Comparison of ENCODE assay signal across 22 cellular contexts in the genomic region with DNA sequence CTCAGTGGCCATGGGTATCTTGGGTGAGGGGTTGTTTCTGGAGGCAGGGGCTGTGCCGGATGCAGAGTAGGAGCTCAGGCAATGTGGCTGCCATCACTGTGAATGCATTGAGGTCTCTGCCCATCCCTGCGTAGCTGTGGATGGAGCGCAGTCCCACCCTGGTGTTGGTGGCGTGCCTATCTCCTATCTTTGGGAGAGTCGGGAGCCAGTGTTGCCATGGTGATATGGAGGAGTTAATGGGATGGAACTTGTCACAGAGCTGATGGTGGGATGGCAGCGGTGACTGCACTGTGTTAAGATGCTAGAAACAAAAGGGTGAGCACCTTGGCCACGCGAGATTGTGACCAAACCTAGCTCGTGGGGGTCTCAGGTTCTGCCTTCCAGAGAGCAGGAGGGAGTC.
DNase-seq lines count a peak whose midpoint lies in the region; ATAC-seq, FAIRE-seq and TF ChIP-seq lines count a peak whose summit lies in the region.
"Had no signal": no experiment of that assay in that cellular context is flagged by ENCODE, and none has a peak within 500 bp of the region (broad histone marks: within the 10 kb centered on the region; RNA-seq: fewer than 3 reads in every experiment).

No MANE protein-coding gene starts in this region.

- intact Hi-C loops in K562 (cut with micrococcal nuclease): no loop called here

- WGBS in SK-N-SH (ENCODE audit: low lambda C conversion rate): 49% methylated on average over 9 of the region's 9 CpGs
- WGBS in K562 (ENCODE audit: insufficient coverage, low coverage, missing lambda C conversion rate): 2% methylated on average over 9 of the region's 9 CpGs

- H3F3A ChIP-seq in SK-N-SH (replicated peaks; ENCODE audit: insufficient read depth) (no peaks in the 10 kb centered on the region), neural cell (ENCODE audit: insufficient read depth, low read length, poor library complexity, severe bottlenecking) (no peaks in the 10 kb centered on the region)

- CTCF ChIA-PET in SK-N-SH (lab: Yijun Ruan, JAX): interaction anchor here (0.6 to 1.0 kb wide), 2 partner anchors 41 to 783 kb away, joined by 3 read pairs; no protein-coding TSS in a partner anchor
- CTCF ChIA-PET in K562 (lab: Yijun Ruan, JAX; ENCODE audit: low intra/inter-chr PET ratio): no interaction called here

- POLR2A ChIA-PET in SK-N-SH (lab: Yijun Ruan, JAX) (no interaction called here), K562 (lab: Yijun Ruan, JAX) (no interaction called here)

- H3K27me3 ChIP-seq in SK-N-SH (ENCODE audit: insufficient read depth) (peaks cover 17% of the 10 kb centered on the region; the same call in 1 of the 2 replicates), K562 (ENCODE audit: control insufficient read depth in 2 of 2, insufficient read depth in 2 of 2, low read length in 2 of 2) (peaks cover 0 to 35% of the 10 kb centered on the region in 2 experiments; a peak in 3 of 5 replicates), neural cell (ENCODE audit: insufficient read depth, low read depth, low read length) (no peaks in the 10 kb centered on the region)

- H3K9ac ChIP-seq in SK-N-SH (no peak overlapping the region), K562 (ENCODE audit: insufficient read depth in 1 of 2, low read depth in 2 of 2, low read length in 2 of 2) (no peak overlapping the region), neural cell (ENCODE audit: low read length) (peak overlapping the region; percentile 7)
- H3K9ac ChIP-seq: GM23248 had no signal

- in situ Hi-C loops in K562 (cut with MboI): no loop called here

- no peaks in the 10 kb centered on the region for H3K79me2 ChIP-seq in SK-N-SH (ENCODE audit: insufficient read depth)
- no peaks in the 10 kb centered on the region for H3K79me2 ChIP-seq in K562 (ENCODE audit: control insufficient read depth, insufficient read depth, low read length)
- H3K79me2 ChIP-seq in neural cell (replicated peaks; ENCODE audit: insufficient read depth, low read length): no peaks in the 10 kb centered on the region

- no peaks in the 10 kb centered on the region for H3K36me3 ChIP-seq in SK-N-SH (replicated peaks in 1 of 2; ENCODE audit: control insufficient read depth in 1 of 2, insufficient read depth in 2 of 2, low read length in 1 of 2)
- no peaks in the 10 kb centered on the region for H3K36me3 ChIP-seq in K562 (ENCODE audit: control insufficient read depth, insufficient read depth, low read length)
- H3K36me3 ChIP-seq in neural cell (ENCODE audit: insufficient read depth, low read length): no peaks in the 10 kb centered on the region

- no TSS peak for BruUV-seq in K562 (replicated peaks; lab: Mats Ljungman, UMichigan)

- H3K4me3 ChIP-seq in SK-N-SH (ENCODE audit: low read depth in 2 of 2, low read length in 1 of 2) (no peak overlapping the region), K562 (no peak overlapping the region), neural cell (ENCODE audit: low read length) (peak overlapping the region; percentile 33)
- H3K4me3 ChIP-seq: GM12878, GM23248 had no signal

- H2AFZ ChIP-seq in SK-N-SH (ENCODE audit: low read depth) (no peak overlapping the region), K562 (ENCODE audit: low read depth, low read length) (no peak overlapping the region), neural cell (ENCODE audit: low read depth, low read length) (no peak overlapping the region)
- H2AFZ ChIP-seq: GM23248 had no signal

- no peaks in the 10 kb centered on the region for H3K9me1 ChIP-seq in K562 (ENCODE audit: control insufficient read depth, insufficient read depth, low read length)

- H3K9me3 ChIP-seq in SK-N-SH (no peaks in the 10 kb centered on the region), K562 (replicated peaks; ENCODE audit: control insufficient read depth, insufficient read depth, low read depth, low read length) (no peaks in the 10 kb centered on the region), neural cell (ENCODE audit: low read length) (no peaks in the 10 kb centered on the region)

- TF ChIP-seq POLR2A in K562 (conservative IDR thresholded peaks at IDR 0.05): no peak
- TF ChIP-seq POLR2A in GM18505 (IDR thresholded peaks at IDR 0.05; ENCODE audit: borderline replicate concordance, extremely low read depth, insufficient read depth, insufficient read length): no peak

- ATAC-seq in SK-N-SH treated with all-trans-retinoic acid at 6 μM for 48 hours: no peak
- ATAC-seq in K562: no peak
- no peak for ATAC-seq in GM18505 (IDR thresholded peaks at IDR 0.05; ENCODE audit: unreplicated experiment)
- ATAC-seq in HG03025 (IDR thresholded peaks at IDR 0.05; ENCODE audit: low FRiP score, unreplicated experiment): no peak
- no peak for ATAC-seq in GM18909 (IDR thresholded peaks at IDR 0.05; ENCODE audit: poor library complexity, unreplicated experiment)
- ATAC-seq: GM12878 had no signal

- TF ChIP-seq RAD21 in SK-N-SH (IDR thresholded peaks at IDR 0.05; ENCODE audit: low read length): no peak
- no peak for TF ChIP-seq RAD21 in K562 (CRISPR knock-in tag; conservative IDR thresholded peaks at IDR 0.05 in 1 of 2, IDR thresholded peaks at IDR 0.05 in 1 of 2)
- peak; percentile 27 for TF ChIP-seq RAD21 in neural cell (conservative IDR thresholded peaks at IDR 0.05)

- H3K27ac ChIP-seq in SK-N-SH (ENCODE audit: low read depth in 2 of 2, low read length in 1 of 2) (no peak overlapping the region), K562 (ENCODE audit: extremely low read depth, low read depth, low read length) (no peak overlapping the region), neural cell (ENCODE audit: low read length) (no peak overlapping the region)
- H3K27ac ChIP-seq: GM23248, HL-60 had no signal

- TF ChIP-seq EP300 in SK-N-SH (IDR thresholded peaks at IDR 0.05; ENCODE audit: borderline replicate concordance in 1 of 2, low read depth in 1 of 2, low read length in 1 of 2) (no peak), K562 (IDR thresholded peaks at IDR 0.05; ENCODE audit: low read length) (no peak), neural cell (conservative IDR thresholded peaks at IDR 0.05; ENCODE audit: poor library complexity, severe bottlenecking) (peak; percentile 43)

- no peak for TF ChIP-seq CTCF in SK-N-SH (IDR thresholded peaks at IDR 0.05)
- no peak for TF ChIP-seq CTCF in K562 (IDR thresholded peaks at IDR 0.05 in 2 of 3, conservative IDR thresholded peaks at IDR 0.05 in 1 of 3; ENCODE audit: insufficient read depth in 2 of 3, low read depth in 1 of 3, low read length in 3 of 3)
- TF ChIP-seq CTCF in neural cell (IDR thresholded peaks at IDR 0.05; ENCODE audit: poor library complexity, severe bottlenecking): peak; percentile 11

- H4K20me1 ChIP-seq in SK-N-SH (ENCODE audit: insufficient read depth) (no peaks in the 10 kb centered on the region), K562 (replicated peaks; ENCODE audit: control insufficient read depth, insufficient read depth, low read length) (no peaks in the 10 kb centered on the region), neural cell (ENCODE audit: insufficient read depth) (no peaks in the 10 kb centered on the region)

- H3K9me2 ChIP-seq in SK-N-SH (no peaks in the 10 kb centered on the region), neural cell (ENCODE audit: insufficient read depth, low read length) (no peaks in the 10 kb centered on the region)

- H3K4me2 ChIP-seq in SK-N-SH: no peak overlapping the region
- H3K4me2 ChIP-seq in K562 (ENCODE audit: insufficient read depth, low read length): no peak overlapping the region
- no peak overlapping the region for H3K4me2 ChIP-seq in neural cell (ENCODE audit: low read length)

- DNase-seq in SK-N-SH (peak; percentile 41), K562 (ENCODE audit: extremely low read depth in 1 of 4, low spot score in 3 of 4) (no peak), T-helper 9 cell (no peak)
- DNase-seq: 8988T; C1 segment of cervical spinal cord; CD4-positive, CD25-positive, alpha-beta regulatory T cell; CD8-positive, alpha-beta memory T cell; COR-L47; DMS 273 treated with DMSO at 0.1 percent for 48 hours; DMS53; DND-41; EL; GM23248; HCEC 1CT had no signal

- FAIRE-seq in K562 (lab: Jason Lieb, UNC): no peak
- FAIRE-seq: GM12878, H54 had no signal

- H3K4me1 ChIP-seq in SK-N-SH (ENCODE audit: control insufficient read depth in 1 of 2, insufficient read depth in 2 of 2, low read depth in 1 of 2, low read length in 1 of 2) (peaks cover 0 to 5% of the 10 kb centered on the region in 2 experiments; a peak in 1 of 4 replicates), K562 (replicated peaks in 1 of 2; ENCODE audit: control insufficient read depth in 2 of 2, insufficient read depth in 2 of 2, low read length in 2 of 2) (peaks cover 4 to 7% of the 10 kb centered on the region in 2 experiments; a peak in 2 of 5 replicates)

TF ChIP-seq in SK-N-SH treated with all-trans-retinoic acid at 6 μM for 48 hours, 23 proteins besides CTCF, POLR2A, EP300 and RAD21 (continues in another document):
- TF ChIP-seq TOX (CRISPR knock-in tag; IDR thresholded peaks at IDR 0.05; ENCODE audit: borderline replicate concordance): no peak

TF ChIP-seq in K562, 482 proteins besides CTCF, POLR2A, EP300 and RAD21:
- TF ChIP-seq ZC3H4 (CRISPR knock-in tag; IDR thresholded peaks at IDR 0.05; ENCODE audit: borderline replicate concordance) (no peak), RFX1 (IDR thresholded peaks at IDR 0.05) (peak; percentile 53)

TF ChIP-seq in neural cell, 6 proteins besides CTCF, POLR2A, EP300 and RAD21:
- TF ChIP-seq POLR2AphosphoS5 (IDR thresholded peaks at IDR 0.05): no peak
- no peak for TF ChIP-seq SMC3 (conservative IDR thresholded peaks at IDR 0.05; ENCODE audit: poor library complexity)
- TF ChIP-seq EZH2 (IDR thresholded peaks at IDR 0.05; ENCODE audit: borderline replicate concordance, insufficient read depth, low read length, poor library complexity, severe bottlenecking): no peak
- no peak for TF ChIP-seq MXI1 (conservative IDR thresholded peaks at IDR 0.05; ENCODE audit: poor library complexity, severe bottlenecking)
